21 cellular contexts compared by ENCODE assay signal in genomic region chr20:45489083-45489531, GRCh38. TPM values are rescaled to one million over a fixed set of nuclear protein-coding genes. Genes with fewer than 3 reads are reported as not detected.
DNase-seq lines count a peak whose midpoint lies in the region; ATAC-seq and TF ChIP-seq lines count a peak whose summit lies in the region.
"Had no signal": no experiment of that assay in that cellular context is flagged by ENCODE, and none has a peak within 500 bp of the region (broad histone marks: within the 10 kb centered on the region; RNA-seq: fewer than 3 reads in every experiment).

No MANE protein-coding gene starts in this region.

- TF ChIP-seq POLR2A in breast epithelium (IDR thresholded peaks at IDR 0.05) (no peak), ovary (IDR thresholded peaks at IDR 0.05) (no peak)

- no peaks in the 10 kb centered on the region for H4K20me1 ChIP-seq in fibroblast of lung (ENCODE audit: control insufficient read depth, extremely low read depth, insufficient read depth, low read length)

- H2AFZ ChIP-seq in fibroblast of lung (ENCODE audit: low read length): no peak overlapping the region

- peaks cover 7% of the 10 kb centered on the region for H3K36me3 Mint-ChIP-seq in MCF 10A (ENCODE audit: insufficient read depth, unreplicated experiment)

- H3K27ac ChIP-seq in breast epithelium (no peak overlapping the region), RWPE2 (ENCODE audit: poor library complexity, severe bottlenecking) (no peak overlapping the region), fibroblast of lung (ENCODE audit: insufficient read depth, low read length) (no peak overlapping the region), ovary (no peak overlapping the region)
- H3K27ac ChIP-seq: 22Rv1, ascending aorta, C4-2B, colonic mucosa had no signal

- POLR2A ChIA-PET in MCF 10A (lab: Yijun Ruan, JAX): no interaction called here

- H3K79me2 ChIP-seq in fibroblast of lung (ENCODE audit: control insufficient read depth, insufficient read depth, low read length): no peaks in the 10 kb centered on the region

- WGBS in ovary, 3 donors: 47 to 56% (median 56%) methylated on average over 1 of the region's 1 CpG

- peaks cover 7% of the 10 kb centered on the region for H3K27me3 Mint-ChIP-seq in MCF 10A (ENCODE audit: insufficient read depth, unreplicated experiment)

- BruUV-seq in MCF 10A (replicated peaks; lab: Mats Ljungman, UMichigan): no TSS peak

- intact Hi-C loops in MCF 10A (cut with micrococcal nuclease): no loop called here
- intact Hi-C loops in breast epithelium (cut with DNase I; ENCODE audit: low total_unique reads): no loop called here
- intact Hi-C loops in ovary (cut with DNase I): no loop called here
- intact Hi-C loops in mucosa of descending colon (cut with DNase I, micrococcal nuclease): no loop called here

- DNase-seq in MCF 10A (ENCODE audit: unreplicated experiment): peak; percentile 29
- no peak for DNase-seq in breast epithelium (ENCODE audit: low spot score in 2 of 2)
- peak; percentile 70 for DNase-seq in RWPE2 (ENCODE audit: low spot score)
- DNase-seq in fibroblast of lung (ENCODE audit: low read depth in 2 of 2): peak; percentile 21 to 33
- DNase-seq in ovary: no peak
- DNase-seq in NCI-H146 treated with DMSO at 0.1 percent for 48 hours (lab: John Stamatoyannopoulos, UW; ENCODE audit: unreplicated experiment): no peak
- no peak for DNase-seq in NCI-H1436 treated with DMSO at 0.1 percent for 48 hours (lab: John Stamatoyannopoulos, UW)
- no peak for DNase-seq in mucosa of descending colon
- DNase-seq: activated CD4-positive, alpha-beta T cell treated with anti-CD3 and anti-CD28 coated beads for 48 hours; activated CD8-positive, alpha-beta memory T cell treated with anti-CD3 and anti-CD28 coated beads, Interleukin-2, amount 50 U/mL, for 4 hours; activated gamma-delta T cell; colonic mucosa; DMS 273 treated with DMSO at 0.1 percent for 48 hours; NCI-H1048; NCI-H526 treated with DMSO at 0.1 percent for 48 hours; stimulated activated CD4-positive, alpha-beta T cell treated with anti-CD3 and anti-CD28 coated beads, Interleukin-12 subunit alpha, Interleukin-12 subunit beta, amount 100 ng/mL, for 4 hours had no signal

- H3K4me1 ChIP-seq in breast epithelium: no peaks in the 10 kb centered on the region
- H3K4me1 ChIP-seq in RWPE2 (ENCODE audit: insufficient read depth, poor library complexity, severe bottlenecking): peaks cover 11% of the 10 kb centered on the region
- H3K4me1 ChIP-seq in fibroblast of lung (ENCODE audit: control insufficient read depth, extremely low read depth, insufficient read depth, low read length): no peaks in the 10 kb centered on the region
- no peaks in the 10 kb centered on the region for H3K4me1 ChIP-seq in ovary (ENCODE audit: insufficient read depth)
- peaks cover 3% of the 10 kb centered on the region for H3K4me1 ChIP-seq in mucosa of descending colon (ENCODE audit: low read depth)
- H3K4me1 ChIP-seq: ascending aorta, colonic mucosa had no signal

- no peak overlapping the region for H3K27ac Mint-ChIP-seq in MCF 10A (ENCODE audit: low read depth, unreplicated experiment)

- no peaks in the 10 kb centered on the region for H3K27me3 ChIP-seq in breast epithelium
- peaks cover 4% of the 10 kb centered on the region for H3K27me3 ChIP-seq in RWPE2 (ENCODE audit: insufficient read depth, poor library complexity, severe bottlenecking)
- peaks cover 5% of the 10 kb centered on the region for H3K27me3 ChIP-seq in fibroblast of lung (ENCODE audit: control insufficient read depth, insufficient read depth, low read length)
- no peaks in the 10 kb centered on the region for H3K27me3 ChIP-seq in ovary
- H3K27me3 ChIP-seq: ascending aorta, colonic mucosa had no signal

- no peaks in the 10 kb centered on the region for H3K9me3 ChIP-seq in breast epithelium
- no peaks in the 10 kb centered on the region for H3K9me3 ChIP-seq in RWPE2 (ENCODE audit: severe bottlenecking)
- no peaks in the 10 kb centered on the region for H3K9me3 ChIP-seq in fibroblast of lung (ENCODE audit: control insufficient read depth, insufficient read depth, low read depth, low read length)
- no peaks in the 10 kb centered on the region for H3K9me3 ChIP-seq in ovary
- no peaks in the 10 kb centered on the region for H3K9me3 ChIP-seq in mucosa of descending colon
- H3K9me3 ChIP-seq: ascending aorta, colonic mucosa had no signal

- H3K36me3 ChIP-seq in breast epithelium (no peaks in the 10 kb centered on the region), RWPE2 (ENCODE audit: low read depth) (no peaks in the 10 kb centered on the region), fibroblast of lung (ENCODE audit: control insufficient read depth, insufficient read depth, low read length) (no peaks in the 10 kb centered on the region), ovary (no peaks in the 10 kb centered on the region), mucosa of descending colon (ENCODE audit: low read depth) (no peaks in the 10 kb centered on the region)
- H3K36me3 ChIP-seq: ascending aorta, colonic mucosa had no signal

- no peak for TF ChIP-seq EP300 in ovary (IDR thresholded peaks at IDR 0.05)

- CTCF ChIA-PET in MCF 10A (lab: Yijun Ruan, JAX): interaction anchor here (1.4 kb wide), 1 partner anchor 170 kb away, joined by 4 read pairs; no protein-coding TSS in a partner anchor

- H3K4me1 Mint-ChIP-seq in MCF 10A (ENCODE audit: insufficient read depth, unreplicated experiment): no peaks in the 10 kb centered on the region

- no peak overlapping the region for H3K9ac ChIP-seq in fibroblast of lung (ENCODE audit: insufficient read depth, low read length)

- H3K4me3 Mint-ChIP-seq in MCF 10A (ENCODE audit: unreplicated experiment): no peak overlapping the region

- no peaks in the 10 kb centered on the region for H3K9me3 Mint-ChIP-seq in MCF 10A (ENCODE audit: unreplicated experiment)

- H3K4me3 ChIP-seq in breast epithelium (no peak overlapping the region), RWPE2 (ENCODE audit: severe bottlenecking) (no peak overlapping the region), fibroblast of lung (replicated peaks in 1 of 4; ENCODE audit: control extremely low read depth in 1 of 4, insufficient read depth in 1 of 4, low read depth in 3 of 4, low read length in 4 of 4) (no peak overlapping the region), ovary (no peak overlapping the region), mucosa of descending colon (no peak overlapping the region)
- H3K4me3 ChIP-seq: ascending aorta, colonic mucosa had no signal

- TF ChIP-seq CTCF in MCF 10A (IDR thresholded peaks at IDR 0.05; ENCODE audit: unreplicated experiment) (no peak), breast epithelium (IDR thresholded peaks at IDR 0.05) (no peak), RWPE2 (IDR thresholded peaks at IDR 0.05; ENCODE audit: poor library complexity, severe bottlenecking) (no peak), fibroblast of lung (conservative IDR thresholded peaks at IDR 0.05 in 1 of 2, IDR thresholded peaks at IDR 0.05 in 1 of 2; ENCODE audit: low read depth in 1 of 2, low read length in 2 of 2) (no peak), ovary (IDR thresholded peaks at IDR 0.05) (no peak), mucosa of descending colon (IDR thresholded peaks at IDR 0.05) (no peak)

- ATAC-seq in RWPE2 (ENCODE audit: low read depth): peak; percentile 83
- ATAC-seq in mucosa of descending colon: no peak
- ATAC-seq: left lobe of liver had no signal

- no peak overlapping the region for H3K4me2 ChIP-seq in fibroblast of lung (ENCODE audit: extremely low read depth, insufficient read depth, low read length)

RNA-seq across cellular contexts. Expression of gene WFDC2, which starts 19.6 kb away (rescaled TPM):
- total RNA-seq in MCF 10A (2022): not detected in 2 replicates
- total RNA-seq in breast epithelium: 100 to 1,000 TPM in 1 of 3 donors, 10 to 100 TPM in 1, not detected in 1; 43.9 to 106 TPM
- not detected in 2 replicates for total RNA-seq in fibroblast of lung
- polyA plus RNA-seq in fibroblast of lung: not detected in 2 replicates
- not detected in 2 replicates for polyA plus RNA-seq in fibroblast of lung (2012)
- not detected in 2 replicates for polyA minus RNA-seq in fibroblast of lung (ENCODE audit: low replicate concordance)
- total RNA-seq in ovary: 100 to 1,000 TPM in 1 of 7 donors, 10 to 100 TPM in 4, 1 to 10 TPM in 2; 1.2 to 246 (median 18.9) TPM
- 1 to 10 TPM; 2.9 to 9.6 TPM for polyA plus RNA-seq in ovary
- 100 to 1,000 TPM in 1 of 3 donors, 10 to 100 TPM in 2; 65.7 to 183 (median 78.0) TPM for total RNA-seq in mucosa of descending colon

RNA-seq across cellular contexts. Expression of gene SPINT3, which starts 26.3 kb away (rescaled TPM):
- total RNA-seq in MCF 10A (2022): not detected in 2 replicates
- total RNA-seq in breast epithelium: not detected
- total RNA-seq in fibroblast of lung: not detected in 2 replicates
- not detected in 2 replicates for polyA plus RNA-seq in fibroblast of lung
- polyA plus RNA-seq in fibroblast of lung (2012): not detected in 2 replicates
- polyA minus RNA-seq in fibroblast of lung (ENCODE audit: low replicate concordance): not detected in 2 replicates
- not detected for total RNA-seq in ovary
- not detected for polyA plus RNA-seq in ovary
- total RNA-seq in mucosa of descending colon: not detected
- total RNA-seq: ascending aorta, colonic mucosa, left lobe of liver, temporal lobe had no signal

RNA-seq across cellular contexts. Expression of gene WFDC6, which starts 50.2 kb away (rescaled TPM):
- total RNA-seq in MCF 10A (2022) (not detected in 2 replicates), breast epithelium (not detected), fibroblast of lung (not detected in 2 replicates), ovary (not detected), mucosa of descending colon (not detected)
- polyA plus RNA-seq in fibroblast of lung (not detected in 2 replicates), ovary (not detected)
- not detected in 2 replicates for polyA plus RNA-seq in fibroblast of lung (2012)
- polyA minus RNA-seq in fibroblast of lung (ENCODE audit: low replicate concordance): not detected in 2 replicates
- total RNA-seq: ascending aorta, colonic mucosa, left lobe of liver, temporal lobe had no signal

RNA-seq across cellular contexts. Expression of gene EPPIN, which starts 58.1 kb away (rescaled TPM):
- total RNA-seq in MCF 10A (2022): not detected in 2 replicates
- not detected for total RNA-seq in breast epithelium
- total RNA-seq in fibroblast of lung: not detected in 2 replicates
- not detected in 2 replicates for polyA plus RNA-seq in fibroblast of lung
- not detected in 2 replicates for polyA plus RNA-seq in fibroblast of lung (2012)
- not detected in 2 replicates for polyA minus RNA-seq in fibroblast of lung (ENCODE audit: low replicate concordance)
- total RNA-seq in ovary: 1 to 10 TPM in 1 of 7 donors, under 1 TPM in 1, not detected in 5; 0.30 to 1.1 TPM
- under 1 TPM; 0.21 to 0.38 TPM for polyA plus RNA-seq in ovary
- total RNA-seq in mucosa of descending colon: not detected
- total RNA-seq: ascending aorta, colonic mucosa, left lobe of liver, temporal lobe had no signal

Comparison
In these comparisons a context has a peak if more than half of its experiments do, and no peak if none do; other contexts are left out.
1. DNase-seq: peak in MCF 10A (single experiment), RWPE2 (single experiment) and fibroblast of lung (2 of 2); none in breast epithelium (0 of 2), ovary (0 of 5), NCI-H146 treated with DMSO at 0.1 percent for 48 hours (single experiment), NCI-H1436 treated with DMSO at 0.1 percent for 48 hours (single experiment) and mucosa of descending colon (0 of 3).